ENCODE assay signal across 15 cellular contexts in genomic region chr18:48673456-48674197, GRCh38.
DNase-seq lines count a peak whose midpoint lies in the region; ATAC-seq, FAIRE-seq and TF ChIP-seq lines count a peak whose summit lies in the region.
"Had no signal": no experiment of that assay in that cellular context is flagged by ENCODE, and none has a peak within 500 bp of the region (broad histone marks: within the 10 kb centered on the region; RNA-seq: fewer than 3 reads in every experiment).

No MANE protein-coding gene starts in this region.

- 76% methylated on average over 7 of the region's 7 CpGs for WGBS in HepG2 (ENCODE audit: low lambda C conversion rate)
- 75% methylated on average over 7 of the region's 7 CpGs for WGBS in esophagus muscularis mucosa

- in situ Hi-C loops in HepG2 (cut with HindIII; ENCODE audit: extremely low pct_ligation_motif_present, low pct_unique_long_range_greater_than_20kb), result loop anchor here (10.0 kb wide), 1 partner anchor 381 kb away; no protein-coding TSS in a partner anchor

- peaks cover 19% of the 10 kb centered on the region for H3K9me3 ChIP-seq in BLaER1
- peaks cover 8% of the 10 kb centered on the region for H3K9me3 ChIP-seq in RWPE2 (ENCODE audit: severe bottlenecking)
- H3K9me3 ChIP-seq in HepG2 (ENCODE audit: low read length), result peaks cover 4% of the 10 kb centered on the region; the same call in 1 of the 2 replicates
- peaks cover 0 to 8% (median 0%) of the 10 kb centered on the region in 4 donors for H3K9me3 ChIP-seq in esophagus muscularis mucosa

- H3K36me3 ChIP-seq in BLaER1 (peaks cover 22% of the 10 kb centered on the region), RWPE2 (ENCODE audit: low read depth) (peaks cover 22% of the 10 kb centered on the region), HepG2 (replicated peaks in 1 of 2; ENCODE audit: control insufficient read depth in 1 of 2, insufficient read depth in 2 of 2, low read length in 2 of 2) (peaks cover 17 to 32% of the 10 kb centered on the region in 2 experiments), esophagus muscularis mucosa (peaks cover 11 to 31% (median 28%) of the 10 kb centered on the region in 4 donors)

- H3K4me2 ChIP-seq in BLaER1, result peak overlapping the region; percentile 80
- no peak overlapping the region for H3K4me2 ChIP-seq in HepG2 (ENCODE audit: low read depth, low read length)

- intact Hi-C loops in HepG2 (cut with micrococcal nuclease; ENCODE audit: unreplicated experiment), result loop anchor here (10.0 kb wide), 1 partner anchor 111 kb away; no protein-coding TSS in a partner anchor
- intact Hi-C loops in esophagus muscularis mucosa (cut with DNase I), result loop anchor here (10.0 kb wide), 4 partner anchors 271 to 741 kb away; no protein-coding TSS in a partner anchor

- no peak for FAIRE-seq in HepG2 (lab: Jason Lieb, UNC)

- ATAC-seq in RWPE2 (ENCODE audit: low read depth) (no peak), HepG2 (no peak), HG03460 (IDR thresholded peaks at IDR 0.05; ENCODE audit: unreplicated experiment) (no peak), GM18498 (IDR thresholded peaks at IDR 0.05; ENCODE audit: unreplicated experiment) (no peak)
- ATAC-seq: gastroesophageal sphincter had no signal

- no peaks in the 10 kb centered on the region for H3K79me2 ChIP-seq in HepG2 (ENCODE audit: insufficient read depth, low read length)

- POLR2A ChIA-PET in HepG2 (lab: Yijun Ruan, JAX), result interaction anchor here (0.7 kb wide), 1 partner anchor 219 kb away, joined by 3 read pairs; no protein-coding TSS in a partner anchor

- TF ChIP-seq RAD21 in HepG2 (CRISPR knock-in tag; IDR thresholded peaks at IDR 0.05), result no peak

- H3K27ac ChIP-seq in BLaER1 (peak overlapping the region; percentile 73), HL-60 (replicated peaks) (peak overlapping the region; percentile 22), RWPE2 (ENCODE audit: poor library complexity, severe bottlenecking) (no peak overlapping the region), HepG2 (ENCODE audit: extremely low read length, insufficient read depth, low read length) (no peak overlapping the region), esophagus muscularis mucosa (replicated peaks in 1 of 4) (no peak overlapping the region)
- H3K27ac ChIP-seq: gastroesophageal sphincter had no signal

- 0 out of 2 replicates have a peak, but pooled peaks cover under 1% of the 10 kb centered on the region for H4K20me1 ChIP-seq in BLaER1
- H4K20me1 ChIP-seq in HepG2 (ENCODE audit: insufficient read depth, low read length), result no peaks in the 10 kb centered on the region

- CTCF ChIA-PET in HepG2 (lab: Yijun Ruan, JAX; ENCODE audit: low intra/inter-chr PET ratio, low total read pairs), result no interaction called here

- TF ChIP-seq CTCF in HL-60 (IDR thresholded peaks at IDR 0.05; ENCODE audit: insufficient read depth, low read length), result no peak
- no peak for TF ChIP-seq CTCF in RWPE2 (IDR thresholded peaks at IDR 0.05; ENCODE audit: poor library complexity, severe bottlenecking)
- no peak for TF ChIP-seq CTCF in HepG2 (CRISPR knock-in tag; IDR thresholded peaks at IDR 0.05)
- TF ChIP-seq CTCF in esophagus muscularis mucosa (IDR thresholded peaks at IDR 0.05), result no peak

- H2AFZ ChIP-seq in HepG2 (ENCODE audit: low read length), result no peak overlapping the region

- H3K9ac ChIP-seq in BLaER1, result peak overlapping the region; percentile 41; the same call in 1 of the 2 replicates
- H3K9ac ChIP-seq in HepG2 (ENCODE audit: insufficient read depth, low read depth, low read length), result no peak overlapping the region

- peaks cover 74% of the 10 kb centered on the region for H3K4me1 ChIP-seq in BLaER1
- no peaks in the 10 kb centered on the region for H3K4me1 ChIP-seq in RWPE2 (ENCODE audit: insufficient read depth, poor library complexity, severe bottlenecking)
- H3K4me1 ChIP-seq in HepG2 (ENCODE audit: insufficient read depth, low read length), result peaks cover 39% of the 10 kb centered on the region
- H3K4me1 ChIP-seq in esophagus muscularis mucosa, result peaks cover 26 to 47% (median 30%) of the 10 kb centered on the region in 4 donors

- no peak for TF ChIP-seq POLR2A in HepG2 (IDR thresholded peaks at IDR 0.05; ENCODE audit: insufficient read depth in 1 of 2, low read depth in 2 of 2, low read length in 2 of 2)
- TF ChIP-seq POLR2A in esophagus muscularis mucosa (IDR thresholded peaks at IDR 0.05; ENCODE audit: low read depth), result no peak

- no peaks in the 10 kb centered on the region for H3K27me3 ChIP-seq in BLaER1
- no peaks in the 10 kb centered on the region for H3K27me3 ChIP-seq in HL-60 (ENCODE audit: insufficient read depth, poor library complexity, severe bottlenecking)
- H3K27me3 ChIP-seq in RWPE2 (ENCODE audit: insufficient read depth, poor library complexity, severe bottlenecking), result no peaks in the 10 kb centered on the region
- no peaks in the 10 kb centered on the region for H3K27me3 ChIP-seq in HepG2 (ENCODE audit: control insufficient read depth in 1 of 2, insufficient read depth in 2 of 2, low read length in 2 of 2)
- H3K27me3 ChIP-seq in esophagus muscularis mucosa, result no peaks in the 10 kb centered on the region
- H3K27me3 ChIP-seq: gastroesophageal sphincter had no signal

- BruUV-seq in HepG2 (replicated peaks; lab: Mats Ljungman, UMichigan), result no TSS peak

- DNase-seq in HL-60 (ENCODE audit: low read depth in 1 of 2, low spot score in 1 of 2) (peak in 1 of 2 experiments; percentile 68), RWPE2 (ENCODE audit: low spot score) (peak; percentile 19), HepG2 (ENCODE audit: low spot score) (no peak), kidney glomerular epithelial cell (lab: John Stamatoyannopoulos, UW) (no peak), esophagus muscularis mucosa (ENCODE audit: extremely low spot score) (no peak)
- DNase-seq: activated CD4-positive, alpha-beta T cell treated with anti-CD3 and anti-CD28 coated beads, Interleukin-2, amount 10 ng/mL, durations not matched to agents 24 days and 14 days; cerebellar nuclear complex; mammary epithelial cell; MM.1S; substantia nigra; T-helper 9 cell had no signal

- H3K4me3 ChIP-seq in BLaER1 (no peak overlapping the region), HL-60 (replicated peaks; ENCODE audit: insufficient read depth, low read length) (no peak overlapping the region), RWPE2 (ENCODE audit: severe bottlenecking) (no peak overlapping the region), HepG2 (replicated peaks in 1 of 3; ENCODE audit: insufficient read depth in 1 of 3, low read depth in 2 of 3, low read length in 3 of 3) (no peak overlapping the region), esophagus muscularis mucosa (no peak overlapping the region)
- H3K4me3 ChIP-seq: gastroesophageal sphincter had no signal

- no peak for TF ChIP-seq EP300 in HepG2 (IDR thresholded peaks at IDR 0.05; ENCODE audit: low read depth in 2 of 2, low read length in 2 of 2)
- no peak for TF ChIP-seq EP300 in HepG2 (CRISPR knock-in tag; IDR thresholded peaks at IDR 0.05; ENCODE audit: borderline replicate concordance)
- no peak for TF ChIP-seq EP300 in esophagus muscularis mucosa (IDR thresholded peaks at IDR 0.05)

TF ChIP-seq in HepG2, 621 proteins besides CTCF, POLR2A, EP300 and RAD21 (continues in another document):
- TF ChIP-seq ZNF800 (CRISPR knock-in tag; IDR thresholded peaks at IDR 0.05), result no peak
- TF ChIP-seq ZSCAN20 (CRISPR knock-in tag; IDR thresholded peaks at IDR 0.05; ENCODE audit: borderline replicate concordance), result no peak
- no peak for TF ChIP-seq ZFP41 (CRISPR knock-in tag; IDR thresholded peaks at IDR 0.05; ENCODE audit: borderline replicate concordance)
- no peak for TF ChIP-seq ZNF510 (CRISPR knock-in tag; IDR thresholded peaks at IDR 0.05; ENCODE audit: low read depth)
- TF ChIP-seq NFATC3 (CRISPR knock-in tag; IDR thresholded peaks at IDR 0.05), result no peak
- TF ChIP-seq ZNF44 (CRISPR knock-in tag; IDR thresholded peaks at IDR 0.05), result no peak
- no peak for TF ChIP-seq ARID4A (CRISPR knock-in tag; IDR thresholded peaks at IDR 0.05; ENCODE audit: borderline replicate concordance)

Comparison
In these comparisons a context has a peak if more than half of its experiments do, and no peak if none do; other contexts are left out.
1. H3K27ac ChIP-seq: peak in BLaER1 (single experiment) and HL-60 (single experiment); none in RWPE2 (single experiment), HepG2 (single experiment) and esophagus muscularis mucosa (0 of 4).